In genomic region chr17:77735051-77735340, GRCh38 we compare ENCODE assay signal across 10 cellular contexts.
DNase-seq lines count a peak whose midpoint lies in the region; ATAC-seq and TF ChIP-seq lines count a peak whose summit lies in the region.
"Had no signal": no experiment of that assay in that cellular context is flagged by ENCODE, and none has a peak within 500 bp of the region (broad histone marks: within the 10 kb centered on the region; RNA-seq: fewer than 3 reads in every experiment).

No MANE protein-coding gene starts in this region.

- H3K27me3 ChIP-seq in HUES6 (ENCODE audit: control insufficient read depth, insufficient read depth, low read length) (peaks cover 41% of the 10 kb centered on the region), lung (ENCODE audit: control insufficient read depth, insufficient read depth) (no peaks in the 10 kb centered on the region), subcutaneous abdominal adipose tissue (ENCODE audit: control insufficient read depth in 5 of 5, insufficient read depth in 4 of 5, low read length in 5 of 5) (peaks cover 0 to 16% (median 2%) of the 10 kb centered on the region in 5 donors)
- H3K27me3 ChIP-seq: adrenal gland had no signal

- H3K4me1 ChIP-seq in HUES6 (ENCODE audit: control insufficient read depth, insufficient read depth, low read length) (peaks cover 22% of the 10 kb centered on the region; the same call in 1 of the 2 replicates), lung (ENCODE audit: control insufficient read depth in 2 of 2, insufficient read depth in 2 of 2, low read length in 2 of 2) (peaks cover 0 to 20% of the 10 kb centered on the region in 2 donors), subcutaneous abdominal adipose tissue (ENCODE audit: control insufficient read depth in 5 of 5, insufficient read depth in 5 of 5, low read length in 5 of 5) (peaks cover 7 to 38% (median 27%) of the 10 kb centered on the region in 5 donors)

- H3K36me3 Mint-ChIP-seq in brain: peaks cover 13% of the 10 kb centered on the region

- no peak for TF ChIP-seq CTCF in brain (conservative IDR thresholded peaks at IDR 0.05)
- TF ChIP-seq CTCF in lung (IDR thresholded peaks at IDR 0.05; ENCODE audit: control extremely low read depth, extremely low read depth): no peak

- H3K4me3 ChIP-seq in HUES6 (ENCODE audit: low read depth, low read length): peak overlapping the region; percentile 24; the same call in 1 of the 2 replicates
- no peak overlapping the region for H3K4me3 ChIP-seq in lung
- H3K4me3 ChIP-seq in subcutaneous abdominal adipose tissue (ENCODE audit: low read depth in 1 of 5, low read length in 5 of 5): no peak overlapping the region
- H3K4me3 ChIP-seq: adrenal gland had no signal

- peak overlapping the region; percentile 60 to 92 (median 89) for H3K27ac Mint-ChIP-seq in brain
- H3K27ac Mint-ChIP-seq: T-helper 2 cell treated with Interferon-gamma antibody and Interleukin-4, amounts not matched to agents 5 μg/mL and 100 μg/mL, for 36 hours had no signal

- 40 to 64% methylated on average over 8 of the region's 8 CpGs for WGBS in lung, 2 donors

- H3K9ac ChIP-seq in HUES6 (ENCODE audit: low read length): no peak overlapping the region
- H3K9ac ChIP-seq in subcutaneous abdominal adipose tissue (ENCODE audit: low read length in 5 of 5): no peak overlapping the region

- H3K27ac ChIP-seq in HUES6 (ENCODE audit: low read depth, low read length): no peak overlapping the region
- H3K27ac ChIP-seq in lung (ENCODE audit: low read depth in 1 of 2, low read length in 1 of 2): peak overlapping the region in 1 of 2 donors; percentile 58
- peak overlapping the region; percentile 10 for H3K27ac ChIP-seq in subcutaneous abdominal adipose tissue (ENCODE audit: low read depth, low read length)

- peak overlapping the region in 3 of 5 experiments; percentile 13 to 55 (median 45) for H3K4me3 Mint-ChIP-seq in brain
- H3K4me3 Mint-ChIP-seq: T-helper 2 cell treated with Interferon-gamma antibody and Interleukin-4, amounts not matched to agents 5 μg/mL and 100 μg/mL, for 36 hours had no signal

- DNase-seq in lung (ENCODE audit: low spot score) (no peak), NCI-H2196 treated with DMSO at 0.1 percent for 48 hours (lab: John Stamatoyannopoulos, UW; ENCODE audit: unreplicated experiment) (no peak), NCI-H82 (lab: John Stamatoyannopoulos, UW) (no peak), foreskin melanocyte (no peak)
- DNase-seq in stimulated activated naive CD4-positive, alpha-beta T cell (lab: John Stamatoyannopoulos, UW): no peak

- peaks cover 30% of the 10 kb centered on the region for H3K9me3 ChIP-seq in HUES6 (ENCODE audit: control insufficient read depth, insufficient read depth, low read depth, low read length)
- peaks cover 0 to 2% of the 10 kb centered on the region in 2 donors for H3K9me3 ChIP-seq in lung (ENCODE audit: control insufficient read depth in 2 of 2, insufficient read depth in 1 of 2, low read length in 1 of 2)
- H3K9me3 ChIP-seq in subcutaneous abdominal adipose tissue (ENCODE audit: control insufficient read depth in 5 of 5, low read length in 5 of 5): peaks cover 0 to 14% (median 6%) of the 10 kb centered on the region in 5 donors
- H3K9me3 ChIP-seq: adrenal gland had no signal

- peaks cover 11% of the 10 kb centered on the region for H3K27me3 Mint-ChIP-seq in brain

- peaks cover 65% of the 10 kb centered on the region for H3K4me1 Mint-ChIP-seq in brain

- H3K9me3 Mint-ChIP-seq in brain: peaks cover 29 to 53% (median 32%) of the 10 kb centered on the region in 5 experiments

- peak; percentile 17 for ATAC-seq in lung (ENCODE audit: insufficient read depth, low FRiP score)

- H3K36me3 ChIP-seq in HUES6 (ENCODE audit: control insufficient read depth, insufficient read depth, low read length) (no peaks in the 10 kb centered on the region), lung (ENCODE audit: control insufficient read depth in 2 of 2, insufficient read depth in 2 of 2, low read length in 2 of 2) (no peaks in the 10 kb centered on the region), subcutaneous abdominal adipose tissue (ENCODE audit: control insufficient read depth in 5 of 5, insufficient read depth in 5 of 5, low read length in 5 of 5) (no peaks in the 10 kb centered on the region)
- H3K36me3 ChIP-seq: adrenal gland had no signal
